25 cellular contexts compared by ENCODE assay signal in genomic region chr16:19434584-19434983, GRCh38. TPM values are rescaled to one million over a fixed set of nuclear protein-coding genes. Genes with fewer than 3 reads are reported as not detected.
"Had no signal": no experiment of that assay in that cellular context is flagged by ENCODE, and none has a peak within 500 bp of the region (broad histone marks: within the 10 kb centered on the region; RNA-seq: fewer than 3 reads in every experiment).

No MANE protein-coding gene starts in this region.

- H3K36me3 ChIP-seq: esophagus squamous epithelium, gastrocnemius medialis, heart right ventricle, lower lobe of right lung had no signal

- H3K27me3 ChIP-seq: esophagus squamous epithelium, gastrocnemius medialis, left lung had no signal

- H3K9me3 Mint-ChIP-seq: effector memory CD8-positive, alpha-beta T cell; endodermal cell; mesothelial cell of epicardium had no signal

- H3K4me3 Mint-ChIP-seq: dendritic cell treated with granulocyte-macrophage colony-stimulating factor and Interleukin-4, amounts not matched to agents 40 ng/mL and 50 ng/mL, for 4 days; effector memory CD8-positive, alpha-beta T cell; endodermal cell; mesothelial cell of epicardium had no signal

- H3K4me1 Mint-ChIP-seq: endodermal cell, mesothelial cell of epicardium had no signal

- H3K9me3 ChIP-seq: esophagus squamous epithelium, gastrocnemius medialis, heart right ventricle, left lung, lower lobe of right lung had no signal

- H3K27ac ChIP-seq: epithelial cell of prostate, esophagus squamous epithelium, gastrocnemius medialis, heart right ventricle, left lung, lower lobe of right lung had no signal

- H3K36me3 Mint-ChIP-seq: mesothelial cell of epicardium had no signal

- DNase-seq: cortex of kidney; effector CD8-positive, alpha-beta T cell; effector memory CD8-positive, alpha-beta T cell; endodermal cell; erythroblast; esophagus squamous epithelium; foreskin fibroblast; foreskin melanocyte; gastrocnemius medialis; glutamatergic neuron; head of caudate nucleus; heart right ventricle; hippocampal formation; left lung; left ventricle myocardium superior; lower lobe of right lung; mesenchymal stem cell had no signal

- H3K27ac Mint-ChIP-seq: dendritic cell treated with granulocyte-macrophage colony-stimulating factor and Interleukin-4, amounts not matched to agents 40 ng/mL and 50 ng/mL, for 4 days; effector memory CD8-positive, alpha-beta T cell; endodermal cell; mesothelial cell of epicardium had no signal

- H3K4me3 ChIP-seq: esophagus squamous epithelium, gastrocnemius medialis, heart right ventricle, left lung, lower lobe of right lung had no signal

- H3K4me1 ChIP-seq: gastrocnemius medialis, heart right ventricle had no signal

- FAIRE-seq: islet of Langerhans, keratinocyte had no signal

- ATAC-seq: effector memory CD8-positive, alpha-beta T cell; esophagus mucosa; gastrocnemius medialis; heart right ventricle; left lung; left ventricle myocardium superior; lower lobe of right lung had no signal

RNA-seq across cellular contexts. Expression of gene TMC5, which starts 16.9 kb away (rescaled TPM):
- total RNA-seq: glomerular endothelial cell, left ventricle myocardium superior, lung microvascular endothelial cell had no signal
